In genomic region chr12:65902504-65902903, GRCh38 we compare ENCODE assay signal across 11 cellular contexts.
A peak's percentile ranks its signal among the peaks of the same experiment; 100 is the strongest.
DNase-seq lines count a peak whose midpoint lies in the region; ATAC-seq and TF ChIP-seq lines count a peak whose summit lies in the region.
"Had no signal": no experiment of that assay in that cellular context is flagged by ENCODE, and none has a peak within 500 bp of the region (broad histone marks: within the 10 kb centered on the region; RNA-seq: fewer than 3 reads in every experiment).

No MANE protein-coding gene starts in this region.

- peaks cover 10% of the 10 kb centered on the region for H3K36me3 Mint-ChIP-seq in progenitor cell of endocrine pancreas (ENCODE audit: insufficient read depth)
- H3K36me3 Mint-ChIP-seq in naive thymus-derived CD4-positive, alpha-beta T cell: no peaks in the 10 kb centered on the region

- CTCF ChIA-PET in naive thymus-derived CD4-positive, alpha-beta T cell (lab: Charles Lee): no interaction called here

- no peak overlapping the region for H3K4me3 ChIP-seq in RWPE2 (ENCODE audit: severe bottlenecking)
- H3K4me3 ChIP-seq in naive thymus-derived CD4-positive, alpha-beta T cell (ENCODE audit: low read length): no peak overlapping the region

- intact Hi-C loops in naive thymus-derived CD4-positive, alpha-beta T cell (cut with micrococcal nuclease): no loop called here

- H3K9me3 ChIP-seq in RWPE2 (ENCODE audit: severe bottlenecking): no peaks in the 10 kb centered on the region
- H3K9me3 ChIP-seq in naive thymus-derived CD4-positive, alpha-beta T cell (ENCODE audit: control insufficient read depth in 2 of 3, low read length in 3 of 3): no peaks in the 10 kb centered on the region

- peak overlapping the region; percentile 67 for H3K27ac Mint-ChIP-seq in progenitor cell of endocrine pancreas
- H3K27ac Mint-ChIP-seq in naive thymus-derived CD4-positive, alpha-beta T cell: no peak overlapping the region

- ATAC-seq in GM19351 (IDR thresholded peaks at IDR 0.05; ENCODE audit: unreplicated experiment) (peak; percentile 97), HG02943 (IDR thresholded peaks at IDR 0.05; ENCODE audit: low read depth, unreplicated experiment) (peak; percentile 65), RWPE2 (ENCODE audit: low read depth) (peak; percentile 61), HG02588 (IDR thresholded peaks at IDR 0.05; ENCODE audit: unreplicated experiment) (no peak)
- ATAC-seq in naive thymus-derived CD4-positive, alpha-beta T cell: no peak

- H3K27ac ChIP-seq in RWPE2 (ENCODE audit: poor library complexity, severe bottlenecking): peak overlapping the region; percentile 47
- no peak overlapping the region for H3K27ac ChIP-seq in naive thymus-derived CD4-positive, alpha-beta T cell (ENCODE audit: low read depth, low read length)

- TF ChIP-seq CTCF in RWPE2 (IDR thresholded peaks at IDR 0.05; ENCODE audit: poor library complexity, severe bottlenecking): no peak
- TF ChIP-seq CTCF in progenitor cell of endocrine pancreas (IDR thresholded peaks at IDR 0.05; ENCODE audit: unreplicated experiment): no peak

- peaks cover 21% of the 10 kb centered on the region for H3K4me1 ChIP-seq in RWPE2 (ENCODE audit: insufficient read depth, poor library complexity, severe bottlenecking)
- no peaks in the 10 kb centered on the region for H3K4me1 ChIP-seq in naive thymus-derived CD4-positive, alpha-beta T cell (ENCODE audit: control insufficient read depth in 2 of 2, insufficient read depth in 2 of 2, low read length in 2 of 2)

- no peak overlapping the region for H3K4me3 Mint-ChIP-seq in progenitor cell of endocrine pancreas (ENCODE audit: low read depth)
- no peak overlapping the region for H3K4me3 Mint-ChIP-seq in naive thymus-derived CD4-positive, alpha-beta T cell

- H3K4me1 Mint-ChIP-seq in progenitor cell of endocrine pancreas (ENCODE audit: low read depth): peaks cover 48% of the 10 kb centered on the region
- H3K4me1 Mint-ChIP-seq in naive thymus-derived CD4-positive, alpha-beta T cell: no peaks in the 10 kb centered on the region

- no peaks in the 10 kb centered on the region for H3K27me3 Mint-ChIP-seq in progenitor cell of endocrine pancreas
- peaks cover 7 to 18% (median 10%) of the 10 kb centered on the region in 5 donors for H3K27me3 Mint-ChIP-seq in naive thymus-derived CD4-positive, alpha-beta T cell

- H3K27me3 ChIP-seq in RWPE2 (ENCODE audit: insufficient read depth, poor library complexity, severe bottlenecking): no peaks in the 10 kb centered on the region
- H3K27me3 ChIP-seq in naive thymus-derived CD4-positive, alpha-beta T cell (ENCODE audit: control insufficient read depth in 2 of 2, insufficient read depth in 2 of 2, low read length in 2 of 2): no peaks in the 10 kb centered on the region

- no peaks in the 10 kb centered on the region for H3K9me3 Mint-ChIP-seq in progenitor cell of endocrine pancreas (ENCODE audit: low read depth)
- peaks cover 0 to 4% (median 0%) of the 10 kb centered on the region in 11 donors for H3K9me3 Mint-ChIP-seq in naive thymus-derived CD4-positive, alpha-beta T cell

- H3K36me3 ChIP-seq in RWPE2 (ENCODE audit: low read depth): peaks cover 94% of the 10 kb centered on the region
- no peaks in the 10 kb centered on the region for H3K36me3 ChIP-seq in naive thymus-derived CD4-positive, alpha-beta T cell (ENCODE audit: control insufficient read depth in 2 of 3, insufficient read depth in 3 of 3, low read length in 3 of 3)

- no peak for DNase-seq in RWPE2 (ENCODE audit: low spot score)
- no peak for DNase-seq in progenitor cell of endocrine pancreas (ENCODE audit: low spot score, unreplicated experiment)
- no peak for DNase-seq in mesenteric fat pad (ENCODE audit: low spot score)
- no peak for DNase-seq in naive thymus-derived CD4-positive, alpha-beta T cell
- no peak for DNase-seq in DMS79 treated with DMSO at 0.1 percent for 48 hours (lab: John Stamatoyannopoulos, UW)
- DNase-seq: activated naive CD4-positive, alpha-beta T cell treated with Interleukin-2 at 50 U/mL for 16 hours; Karpas-422; stimulated activated naive CD4-positive, alpha-beta T cell had no signal

- POLR2A ChIA-PET in naive thymus-derived CD4-positive, alpha-beta T cell (lab: Charles Lee): no interaction called here

Comparison
In these comparisons a context has a peak if more than half of its experiments do, and no peak if none do; other contexts are left out.
1. ATAC-seq: peak in GM19351 (single experiment), HG02943 (single experiment) and RWPE2 (single experiment); none in HG02588 (single experiment) and naive thymus-derived CD4-positive, alpha-beta T cell (single experiment).